8 cellular contexts compared by ENCODE assay signal in genomic region chr10:101354584-101355070, GRCh38. TPM values are rescaled to one million over a fixed set of nuclear protein-coding genes. Genes with fewer than 3 reads are reported as not detected.
DNase-seq lines count a peak whose midpoint lies in the region; ATAC-seq, FAIRE-seq and TF ChIP-seq lines count a peak whose summit lies in the region.

No MANE protein-coding gene starts in this region.

- peaks cover 25% of the 10 kb centered on the region for H3K4me1 Mint-ChIP-seq in activated CD8-positive, alpha-beta memory T cell treated with anti-CD3 and anti-CD28 coated beads, Interleukin-2, amount 10 ng/mL, durations not matched to agents 7 days and 5 days

- no peak for DNase-seq in activated CD8-positive, alpha-beta memory T cell treated with anti-CD3 and anti-CD28 coated beads, Interleukin-2, amount 10 ng/mL, durations not matched to agents 7 days and 5 days
- DNase-seq in activated CD8-positive, alpha-beta memory T cell treated with anti-CD3 and anti-CD28 coated beads, Interleukin-2, amount 50 U/mL, for 4 hours, result no peak
- no peak for DNase-seq in fibroblast of pulmonary artery (ENCODE audit: low read depth)
- DNase-seq in pancreas, result no peak
- DNase-seq in NCI-H524 (lab: John Stamatoyannopoulos, UW), result no peak
- no peak for DNase-seq in RPMI8226
- DNase-seq in GM19240 (ENCODE audit: insufficient read length, low spot score), result no peak

- 1% methylated on average over 9 of the region's 9 CpGs for WGBS in pancreas, 2 donors

- H3K27ac Mint-ChIP-seq in activated CD8-positive, alpha-beta memory T cell treated with anti-CD3 and anti-CD28 coated beads, Interleukin-2, amount 10 ng/mL, durations not matched to agents 7 days and 5 days, result peak overlapping the region; percentile 93

- 0 out of 2 replicates have a peak, but pooled peaks cover 6% of the 10 kb centered on the region for H3F3A ChIP-seq in SU-DHL-6 (ENCODE audit: insufficient read depth)

- H3K27me3 ChIP-seq in SU-DHL-6 (ENCODE audit: low read length) (no peaks in the 10 kb centered on the region), pancreas (no peaks in the 10 kb centered on the region)

- H3K4me1 ChIP-seq in pancreas, result peaks cover 0 to 9% (median 9%) of the 10 kb centered on the region in 3 donors

- peak overlapping the region; percentile 81 for H2AFZ ChIP-seq in SU-DHL-6 (ENCODE audit: low read depth, low read length, severe bottlenecking)

- no peaks in the 10 kb centered on the region for H3K9me3 Mint-ChIP-seq in activated CD8-positive, alpha-beta memory T cell treated with anti-CD3 and anti-CD28 coated beads, Interleukin-2, amount 10 ng/mL, durations not matched to agents 7 days and 5 days (ENCODE audit: low read depth)

- H3K4me3 Mint-ChIP-seq in activated CD8-positive, alpha-beta memory T cell treated with anti-CD3 and anti-CD28 coated beads, Interleukin-2, amount 10 ng/mL, durations not matched to agents 7 days and 5 days, result peak overlapping the region; percentile 86

- no peaks in the 10 kb centered on the region for H3K9me3 ChIP-seq in SU-DHL-6 (ENCODE audit: insufficient read depth, low read length)
- no peaks in the 10 kb centered on the region for H3K9me3 ChIP-seq in pancreas

- no peak for FAIRE-seq in pancreas (lab: Jason Lieb, UNC)

- H3K27ac ChIP-seq in SU-DHL-6 (ENCODE audit: low read depth, low read length) (no peak overlapping the region), pancreas (peak overlapping the region; percentile 43 to 87 (median 80))

- ATAC-seq in activated CD8-positive, alpha-beta memory T cell treated with anti-CD3 and anti-CD28 coated beads, Interleukin-2, amount 10 ng/mL, durations not matched to agents 7 days and 5 days, result peak; percentile 16
- peak; percentile 10 to 51 (median 40) for ATAC-seq in pancreas

- peaks cover 11% of the 10 kb centered on the region for H3K36me3 Mint-ChIP-seq in activated CD8-positive, alpha-beta memory T cell treated with anti-CD3 and anti-CD28 coated beads, Interleukin-2, amount 10 ng/mL, durations not matched to agents 7 days and 5 days

- peak overlapping the region; percentile 76 for H3K9ac ChIP-seq in SU-DHL-6 (ENCODE audit: low read length)

- no peaks in the 10 kb centered on the region for H3K9me2 ChIP-seq in SU-DHL-6 (replicated peaks; ENCODE audit: insufficient read depth, low read length)

- no peaks in the 10 kb centered on the region for H4K20me1 ChIP-seq in SU-DHL-6 (ENCODE audit: low read depth, low read length)

- H3K27me3 Mint-ChIP-seq in activated CD8-positive, alpha-beta memory T cell treated with anti-CD3 and anti-CD28 coated beads, Interleukin-2, amount 10 ng/mL, durations not matched to agents 7 days and 5 days, result peaks cover 12% of the 10 kb centered on the region

- intact Hi-C loops in pancreas (cut with DNase I), result no loop called here

- H3K4me2 ChIP-seq in SU-DHL-6 (ENCODE audit: low read depth, low read length, poor library complexity, severe bottlenecking), result peak overlapping the region; percentile 67

- H3K79me2 ChIP-seq in SU-DHL-6 (ENCODE audit: insufficient read depth, low read length), result no peaks in the 10 kb centered on the region

- peak overlapping the region; percentile 71 for H3K4me3 ChIP-seq in SU-DHL-6 (ENCODE audit: insufficient read depth, low read length, poor library complexity, severe bottlenecking)
- H3K4me3 ChIP-seq in fibroblast of pulmonary artery (replicated peaks; ENCODE audit: low read depth, low read length), result peak overlapping the region; percentile 88
- H3K4me3 ChIP-seq in pancreas, result peak overlapping the region; percentile 84 to 98 (median 91)

- H3K36me3 ChIP-seq in SU-DHL-6 (ENCODE audit: low read length) (no peaks in the 10 kb centered on the region; the same call in 1 of the 2 replicates), pancreas (no peaks in the 10 kb centered on the region)

- CTCF ChIA-PET in activated CD8-positive, alpha-beta memory T cell treated with anti-CD3 and anti-CD28 coated beads, Interleukin-2, amount 10 ng/mL, durations not matched to agents 7 days and 5 days (lab: Charles Lee), result interaction anchor here (0.6 to 2.0 kb wide), 3 partner anchors 12 to 140 kb away, joined by 3 to 8 read pairs (median 3); no protein-coding TSS in a partner anchor

- TF ChIP-seq CTCF in SU-DHL-6 (IDR thresholded peaks at IDR 0.05; ENCODE audit: insufficient read depth, low read length, poor library complexity, severe bottlenecking) (no peak), fibroblast of pulmonary artery (IDR thresholded peaks at IDR 0.05; ENCODE audit: low read length, missing control alignments) (no peak), pancreas (IDR thresholded peaks at IDR 0.05) (no peak)

RNA-seq across cellular contexts. Expression of gene BTRC, which starts 0.7 kb away (rescaled TPM):
- total RNA-seq in activated CD8-positive, alpha-beta memory T cell treated with anti-CD3 and anti-CD28 coated beads, Interleukin-2, amount 10 ng/mL, durations not matched to agents 7 days and 5 days, result 10 to 100 TPM; 10.9 to 13.8 TPM
- total RNA-seq in pancreas, result 10 to 100 TPM in 2 of 6 donors, 1 to 10 TPM in 4; 8.0 to 16.4 (median 9.4) TPM
- 1 to 10 TPM; 4.3 to 5.1 TPM for polyA plus RNA-seq in pancreas
